Comparison of ENCODE assay signal across 8 cellular contexts in the genomic region with DNA sequence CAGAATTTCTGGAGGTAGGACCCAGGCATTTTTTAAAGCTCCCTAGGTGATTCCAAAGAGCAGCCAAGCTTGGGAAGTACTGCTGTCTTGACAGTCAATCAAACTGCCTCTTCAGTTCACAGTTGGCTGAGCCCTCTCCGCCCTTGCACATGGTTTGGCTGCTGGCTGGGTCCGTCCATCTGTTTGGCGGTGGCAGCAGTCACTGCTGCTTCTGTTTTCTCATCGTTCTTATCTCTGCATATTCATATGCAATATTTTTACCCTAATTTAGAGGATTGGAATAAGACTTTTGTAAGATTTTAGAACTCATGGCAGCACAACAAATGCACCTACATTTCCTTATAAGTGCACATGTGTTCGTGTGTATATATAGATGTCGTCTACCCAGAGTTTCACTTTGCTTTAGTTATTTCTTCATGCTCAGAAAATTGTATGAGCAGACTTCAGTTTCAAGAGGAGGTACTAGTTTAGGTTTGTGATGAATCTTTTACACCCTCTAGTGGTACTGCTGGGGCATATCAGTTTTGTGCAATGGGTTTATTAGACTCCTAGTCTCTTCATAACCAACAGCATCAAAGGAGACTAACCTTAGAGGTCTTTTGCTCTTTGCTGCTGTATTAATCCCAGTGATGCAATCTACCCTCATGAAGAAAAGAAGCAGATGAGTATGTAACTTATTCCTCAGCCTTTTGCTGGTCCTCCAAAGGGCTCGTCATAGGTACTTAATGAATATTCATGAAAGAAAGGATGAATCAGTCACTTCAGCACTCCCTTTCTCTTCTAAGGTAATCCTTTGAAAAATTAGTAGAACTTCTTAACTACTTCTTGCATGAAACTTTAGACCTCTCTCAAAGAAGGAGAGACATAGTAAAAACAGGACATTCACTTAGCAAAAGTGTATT. TPM values are rescaled to one million over a fixed set of nuclear protein-coding genes. Genes with fewer than 3 reads are reported as not detected.
A peak's percentile ranks its signal among the peaks of the same experiment; 100 is the strongest.
DNase-seq lines count a peak whose midpoint lies in the region; ATAC-seq, FAIRE-seq and TF ChIP-seq lines count a peak whose summit lies in the region.

No MANE protein-coding gene starts in this region.

- H3K4me2 ChIP-seq in BLaER1 = peak overlapping the region; percentile 64

- FAIRE-seq in endometrium (lab: Jason Lieb, UNC) = peak; percentile 70

- H3K9ac ChIP-seq in BLaER1 = no peak overlapping the region

- peaks cover 38% of the 10 kb centered on the region for H3K4me1 ChIP-seq in BLaER1
- no peaks in the 10 kb centered on the region for H3K4me1 ChIP-seq in muscle layer of duodenum (ENCODE audit: control insufficient read depth in 1 of 2, insufficient read depth in 2 of 2, low read length in 2 of 2)

- H4K20me1 ChIP-seq in BLaER1 = no peaks in the 10 kb centered on the region

- ATAC-seq in GM18499 (IDR thresholded peaks at IDR 0.05; ENCODE audit: insufficient read depth, unreplicated experiment) (peak; percentile 79), HG02798 (IDR thresholded peaks at IDR 0.05; ENCODE audit: poor library complexity, unreplicated experiment) (peak; percentile 83)

- no peak overlapping the region for H3K27ac ChIP-seq in BLaER1
- H3K27ac ChIP-seq in muscle layer of duodenum (ENCODE audit: low read length) = no peak overlapping the region

- no peak for TF ChIP-seq POLR2A in NB4 (IDR thresholded peaks at IDR 0.05; ENCODE audit: extremely low read depth, insufficient read length)

- DNase-seq in NB4 (ENCODE audit: low read depth) (peak; percentile 70), SK-MEL-5 (ENCODE audit: low read depth, low spot score) (peak; percentile 79), activated gamma-delta T cell (lab: John Stamatoyannopoulos, UW) (no peak)

- H3K27me3 ChIP-seq in BLaER1 (no peaks in the 10 kb centered on the region), muscle layer of duodenum (ENCODE audit: low read depth, low read length) (no peaks in the 10 kb centered on the region)

- in situ Hi-C loops in SK-MEL-5 (cut with HindIII; ENCODE audit: low pct_unique_long_range_greater_than_20kb, low sequenced_read_pairs) = no loop called here

- H3K9me3 ChIP-seq in BLaER1 (no peaks in the 10 kb centered on the region), muscle layer of duodenum (ENCODE audit: control insufficient read depth in 1 of 2, low read length in 2 of 2) (no peaks in the 10 kb centered on the region)

- peak overlapping the region; percentile 8; the same call in 1 of the 2 replicates for H3K4me3 ChIP-seq in BLaER1
- H3K4me3 ChIP-seq in NB4 (ENCODE audit: low read depth, low read length) = no peak overlapping the region
- H3K4me3 ChIP-seq in muscle layer of duodenum (ENCODE audit: low read depth in 1 of 2, low read length in 2 of 2) = peak overlapping the region; percentile 13 to 34

- H3K36me3 ChIP-seq in BLaER1 (peaks cover 15% of the 10 kb centered on the region; the same call in 1 of the 2 replicates), muscle layer of duodenum (ENCODE audit: control insufficient read depth in 1 of 2, insufficient read depth in 2 of 2, low read length in 2 of 2) (no peaks in the 10 kb centered on the region)

- TF ChIP-seq CTCF in NB4 (IDR thresholded peaks at IDR 0.05; ENCODE audit: low read depth, low read length) = peak; percentile 83

RNA-seq across cellular contexts. Expression of gene KHDC1L, which starts 44.3 kb away (rescaled TPM):
- not detected in 2 replicates for total RNA-seq in SK-MEL-5 (2014; rRNA removed; shearing (Covaris generic))
- polyA plus RNA-seq in SK-MEL-5 (2015; cell fraction: cytosol; rRNA removed) = not detected in 2 replicates
- polyA plus RNA-seq in SK-MEL-5 (2015; cell fraction: nucleus; rRNA removed) = not detected in 2 replicates
